In the genomic region with DNA sequence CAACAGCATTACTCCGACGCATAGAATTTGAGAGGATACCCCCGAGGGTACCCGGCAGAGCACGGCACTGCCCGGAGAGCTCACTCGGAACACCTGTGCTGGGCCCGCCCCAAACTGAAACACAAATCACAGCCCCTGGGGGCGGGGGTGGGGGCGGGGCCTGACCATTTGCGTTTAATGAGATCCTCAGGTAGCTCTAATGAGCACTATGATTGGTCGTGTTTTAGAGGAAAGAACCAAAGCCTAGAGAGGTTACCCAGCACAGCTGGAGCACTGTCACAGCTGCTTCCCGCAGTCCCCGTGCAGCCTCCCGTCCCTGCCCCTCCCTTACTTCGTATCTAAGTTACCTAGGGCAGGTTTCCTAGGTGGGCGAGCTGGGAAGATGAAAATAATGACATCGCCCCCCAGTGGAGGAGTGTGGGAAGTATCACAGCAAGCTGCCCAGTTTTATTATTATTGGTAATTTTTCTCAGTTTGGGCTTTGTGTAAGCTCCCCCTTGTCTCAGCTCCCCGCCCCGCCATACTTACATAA, we compare ENCODE assay signal across 8 cellular contexts.
A peak's percentile ranks its signal among the peaks of the same experiment; 100 is the strongest.
DNase-seq lines count a peak whose midpoint lies in the region; ATAC-seq, FAIRE-seq and TF ChIP-seq lines count a peak whose summit lies in the region.

No MANE protein-coding gene starts in this region.

- TF ChIP-seq POLR2A in endothelial cell of umbilical vein (IDR thresholded peaks at IDR 0.05; ENCODE audit: low read depth, low read length), result no peak

- peak; percentile 57 for TF ChIP-seq CTCF in GM10248 (IDR thresholded peaks at IDR 0.05; ENCODE audit: control extremely low read depth, extremely low read depth, low read depth, missing control alignments)
- peak; percentile 58 to 63 for TF ChIP-seq CTCF in endothelial cell of umbilical vein (IDR thresholded peaks at IDR 0.05; ENCODE audit: extremely low read depth in 1 of 2, insufficient read depth in 1 of 2, low read depth in 1 of 2, low read length in 2 of 2)
- TF ChIP-seq CTCF in pancreas (IDR thresholded peaks at IDR 0.05), result peak in 3 of 4 donors; percentile 9 to 40 (median 40)

- intact Hi-C loops in endothelial cell of umbilical vein (cut with micrococcal nuclease), result loop anchor here (1.0 kb wide), 1 partner anchor 213 kb away; no protein-coding TSS in a partner anchor
- intact Hi-C loops in pancreas (cut with DNase I), result loop anchor here in 1 of 3 donors (5.0 kb wide), 1 partner anchor 206 kb away; no protein-coding TSS in a partner anchor

- H3K79me2 ChIP-seq in endothelial cell of umbilical vein (ENCODE audit: control insufficient read depth, insufficient read depth, low read length), result no peaks in the 10 kb centered on the region

- H3K4me3 ChIP-seq in endothelial cell of umbilical vein (replicated peaks in 1 of 3; ENCODE audit: insufficient read depth in 1 of 3, low read depth in 1 of 3, low read length in 3 of 3) (peak overlapping the region in 2 of 3 experiments; percentile 10 to 32), pancreas (peak overlapping the region; percentile 13 to 44 (median 26))

- H3K9me3 ChIP-seq in endothelial cell of umbilical vein (replicated peaks; ENCODE audit: control insufficient read depth, insufficient read depth, low read length), result peaks cover 2% of the 10 kb centered on the region
- no peaks in the 10 kb centered on the region for H3K9me3 ChIP-seq in pancreas

- H4K20me1 ChIP-seq in endothelial cell of umbilical vein (replicated peaks; ENCODE audit: control insufficient read depth, extremely low read depth, insufficient read depth, low read length), result no peaks in the 10 kb centered on the region

- no peaks in the 10 kb centered on the region for H3K9me1 ChIP-seq in endothelial cell of umbilical vein (replicated peaks; ENCODE audit: control insufficient read depth, extremely low read depth, insufficient read depth, low read length)

- POLR2A ChIA-PET in GM10248 (lab: Yijun Ruan, JAX), result no interaction called here
- POLR2A ChIA-PET in endothelial cell of umbilical vein (lab: Charles Lee), result no interaction called here

- H3K4me1 ChIP-seq in endothelial cell of umbilical vein (ENCODE audit: control insufficient read depth, extremely low read depth, insufficient read depth, low read length), result no peaks in the 10 kb centered on the region
- H3K4me1 ChIP-seq in pancreas, result no peaks in the 10 kb centered on the region

- FAIRE-seq in endothelial cell of umbilical vein (lab: Jason Lieb, UNC) (peak; percentile 71), pancreas (lab: Jason Lieb, UNC) (no peak)

- 5 to 9% methylated on average over 20 of the region's 20 CpGs for WGBS in pancreas, 2 donors

- no peaks in the 10 kb centered on the region for H3K27me3 ChIP-seq in endothelial cell of umbilical vein (ENCODE audit: control insufficient read depth in 2 of 2, insufficient read depth in 2 of 2, low read length in 2 of 2)
- H3K27me3 ChIP-seq in pancreas, result no peaks in the 10 kb centered on the region

- H3K4me2 ChIP-seq in endothelial cell of umbilical vein (ENCODE audit: insufficient read depth, low read length), result peak overlapping the region; percentile 45

- no TSS peak for BruUV-seq in endothelial cell of umbilical vein (replicated peaks; lab: Mats Ljungman, UMichigan)

- DNase-seq in GM10248 (ENCODE audit: extremely low spot score) (peak; percentile 56), NCI-H1105 (lab: John Stamatoyannopoulos, UW) (peak; percentile 36), endothelial cell of umbilical vein (ENCODE audit: low read depth, low spot score) (peak; percentile 55), pancreas (peak; percentile 58 to 81 (median 66))
- peak; percentile 36 for DNase-seq in activated CD4-positive, alpha-beta T cell treated with anti-CD3 and anti-CD28 coated beads, Interleukin-2, amount 50 U/mL, for 1 hour

- peak overlapping the region; percentile 54 for H2AFZ ChIP-seq in endothelial cell of umbilical vein (ENCODE audit: low read depth, low read length)

- dilution Hi-C loops in endothelial cell of umbilical vein (cut with MboI; ENCODE audit: extremely low pct_ligation_motif_present, low sequenced_read_pairs), result no loop called here

- H3K36me3 ChIP-seq in endothelial cell of umbilical vein (ENCODE audit: control insufficient read depth in 2 of 2, extremely low read depth in 1 of 2, insufficient read depth in 2 of 2, low read length in 2 of 2) (no peaks in the 10 kb centered on the region), pancreas (no peaks in the 10 kb centered on the region)

- CTCF ChIA-PET in GM10248 (lab: Yijun Ruan, JAX) (interaction anchor here (0.7 to 1.7 kb wide), 18 partner anchors 10 to 581 kb away, joined by 3 to 17 read pairs (median 4); no protein-coding TSS in a partner anchor), endothelial cell of umbilical vein (lab: Charles Lee) (interaction anchor here (0.5 to 2.1 kb wide), 48 partner anchors 9 to 607 kb away, joined by 3 to 45 read pairs (median 4); partner anchors contain the start of genes PDE8A, WDR73 and ZSCAN2)

- H3K9ac ChIP-seq in endothelial cell of umbilical vein (replicated peaks; ENCODE audit: extremely low read depth, insufficient read depth, low read length), result no peak overlapping the region

- ATAC-seq in pancreas (peak; percentile 97 to 98 (median 98)), GM19023 (IDR thresholded peaks at IDR 0.05; ENCODE audit: unreplicated experiment) (no peak), GM21381 (IDR thresholded peaks at IDR 0.05; ENCODE audit: unreplicated experiment) (no peak), GM18909 (IDR thresholded peaks at IDR 0.05; ENCODE audit: poor library complexity, unreplicated experiment) (no peak)

- H3K27ac ChIP-seq in endothelial cell of umbilical vein (ENCODE audit: insufficient read depth, low read depth, low read length) (no peak overlapping the region), pancreas (no peak overlapping the region)

TF ChIP-seq in endothelial cell of umbilical vein, 7 proteins besides CTCF, POLR2A, EP300 and RAD21:
- TF ChIP-seq, protein P1, sequence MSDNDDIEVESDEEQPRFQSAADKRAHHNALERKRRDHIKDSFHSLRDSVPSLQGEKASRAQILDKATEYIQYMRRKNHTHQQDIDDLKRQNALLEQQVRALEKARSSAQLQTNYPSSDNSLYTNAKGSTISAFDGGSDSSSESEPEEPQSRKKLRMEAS (IDR thresholded peaks at IDR 0.05; ENCODE audit: insufficient read depth, insufficient read length), result no peak
- TF ChIP-seq EZH2 (IDR thresholded peaks at IDR 0.05; ENCODE audit: borderline replicate concordance, low read depth, low read length, severe bottlenecking), result no peak
- no peak for TF ChIP-seq POLR2AphosphoS5 (IDR thresholded peaks at IDR 0.05; ENCODE audit: insufficient read depth, low read depth, low read length)
- TF ChIP-seq JUN (IDR thresholded peaks at IDR 0.05; ENCODE audit: borderline replicate concordance, insufficient read depth, insufficient read length, low read depth), result no peak
- TF ChIP-seq GATA2 (IDR thresholded peaks at IDR 0.05; ENCODE audit: insufficient read depth, insufficient read length, low read depth, low read length), result no peak
- no peak for TF ChIP-seq MYC (IDR thresholded peaks at IDR 0.05; ENCODE audit: low read depth, low read length)

Comparison
In these comparisons a context has a peak if more than half of its experiments do, and no peak if none do; other contexts are left out.
1. ATAC-seq: peak in pancreas (4 of 4); none in GM19023 (single experiment), GM21381 (single experiment) and GM18909 (single experiment).
2. Peak in every context shown above with its lines, with median percentiles within 50 percentile points of each other: DNase-seq and CTCF ChIP-seq.